8 cellular contexts compared by ENCODE assay signal in the genomic region with DNA sequence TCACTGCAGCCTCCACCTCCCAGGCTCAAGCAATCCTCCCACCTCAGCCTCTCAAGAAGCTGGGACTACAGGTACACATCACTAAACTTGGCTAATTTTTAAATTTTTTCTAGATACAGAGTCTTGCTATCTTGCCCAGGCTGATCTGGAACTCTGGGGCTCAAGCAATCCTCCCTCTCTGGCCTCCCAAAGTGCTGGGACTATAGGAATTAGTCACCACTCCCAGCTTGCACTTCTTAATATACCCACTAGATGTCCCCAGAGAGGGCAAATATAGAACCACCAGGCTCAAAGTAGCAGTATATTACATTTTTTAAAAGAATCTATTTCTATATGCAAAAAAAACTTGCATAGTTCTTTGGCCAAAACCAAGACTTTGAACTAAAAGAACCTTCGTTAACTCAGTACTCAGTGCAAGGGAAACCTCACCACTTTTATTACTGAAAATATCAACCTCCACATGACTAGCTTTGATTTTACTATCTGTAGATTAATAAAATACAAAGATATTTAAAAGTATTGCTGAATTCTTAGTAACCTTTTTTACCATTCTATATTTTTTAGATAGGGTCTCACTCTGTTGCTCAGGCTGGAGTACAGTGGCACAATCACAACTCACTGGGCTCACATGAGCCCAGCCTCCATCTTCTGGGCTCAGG. TPM values are rescaled to one million over a fixed set of nuclear protein-coding genes. Genes with fewer than 3 reads are reported as not detected.
DNase-seq lines count a peak whose midpoint lies in the region; ATAC-seq, FAIRE-seq and TF ChIP-seq lines count a peak whose summit lies in the region.

No MANE protein-coding gene starts in this region.

- H3K4me1 ChIP-seq in HCT116 (ENCODE audit: control insufficient read depth in 1 of 2, insufficient read depth in 2 of 2, low read length in 2 of 2) (peaks cover 9 to 20% of the 10 kb centered on the region in 2 experiments), left ventricle myocardium inferior (peaks cover 5% of the 10 kb centered on the region), gastrocnemius medialis (no peaks in the 10 kb centered on the region)

- H3K36me3 ChIP-seq in HCT116 (ENCODE audit: control insufficient read depth in 1 of 2, insufficient read depth in 2 of 2, low read length in 2 of 2): no peaks in the 10 kb centered on the region
- peaks cover 23% of the 10 kb centered on the region for H3K36me3 ChIP-seq in left ventricle myocardium inferior
- no peaks in the 10 kb centered on the region for H3K36me3 ChIP-seq in gastrocnemius medialis

- H4K20me1 ChIP-seq in HCT116 (ENCODE audit: insufficient read depth): no peaks in the 10 kb centered on the region

- no peak overlapping the region for H3K9ac ChIP-seq in HCT116 (ENCODE audit: low read length)

- RAD21 ChIA-PET in HCT116 (lab: Charles Lee; ENCODE audit: low non-redundant PET in 1 of 2, low total read pairs in 2 of 2, uncharacterized antibody in 2 of 2, unreplicated experiment in 2 of 2): interaction anchor here in 1 of 2 experiments (0.7 to 1.8 kb wide), 3 partner anchors 54 to 339 kb away, joined by 3 to 4 read pairs (median 4); no protein-coding TSS in a partner anchor

- in situ Hi-C loops in gastrocnemius medialis (cut with MboI; ENCODE audit: low sequenced_read_pairs in 4 of 4): loop anchor here in 2 of 4 donors (5.0 to 25.0 kb wide), 2 partner anchors 334 to 339 kb away; partner anchors contain the start of gene PRXL2C (in 1 of the 2)

- no peak overlapping the region for H2AFZ ChIP-seq in HCT116 (ENCODE audit: low read depth, low read length, poor library complexity, severe bottlenecking)

- TF ChIP-seq RAD21 in HCT116 (IDR thresholded peaks at IDR 0.05; ENCODE audit: low read depth): peak; percentile 83

- TF ChIP-seq CTCF in D721Med (IDR thresholded peaks at IDR 0.05; ENCODE audit: insufficient read depth, missing control alignments) (peak; percentile 70), HCT116 (IDR thresholded peaks at IDR 0.05 in 2 of 3, conservative IDR thresholded peaks at IDR 0.05 in 1 of 3; ENCODE audit: borderline replicate concordance in 1 of 3, insufficient read depth in 1 of 3, low read depth in 2 of 3, low read length in 2 of 3) (peak; percentile 70 to 77 (median 75); a peak in 5 of 6 replicates), left ventricle myocardium inferior (IDR thresholded peaks at IDR 0.05; ENCODE audit: borderline replicate concordance) (peak; percentile 92), gastrocnemius medialis (IDR thresholded peaks at IDR 0.05 in 4 of 5, conservative IDR thresholded peaks at IDR 0.05 in 1 of 5) (peak; percentile 41 to 80 (median 64))

- H3K27ac ChIP-seq in HCT116 (ENCODE audit: low read depth, low read length): no peak overlapping the region
- peak overlapping the region; percentile 6 for H3K27ac ChIP-seq in left ventricle myocardium inferior (replicated peaks)
- H3K27ac ChIP-seq in gastrocnemius medialis: no peak overlapping the region

- DNase-seq in D721Med (ENCODE audit: insufficient read length, low spot score) (peak; percentile 41), HCT116 (ENCODE audit: low read depth, low spot score) (no peak), RKO (ENCODE audit: low spot score) (peak; percentile 78), left ventricle myocardium inferior (no peak), gastrocnemius medialis (no peak)
- peak; percentile 23 for DNase-seq in activated naive CD8-positive, alpha-beta T cell treated with anti-CD3 and anti-CD28 coated beads, Interleukin-2, amount 50 U/mL, for 16 hours (ENCODE audit: low read depth, low spot score)

- POLR2A ChIA-PET in HCT116 (lab: Charles Lee): no interaction called here

- H3K79me2 ChIP-seq in HCT116 (ENCODE audit: insufficient read depth, low read length): no peaks in the 10 kb centered on the region

- no peak overlapping the region for H3K4me3 ChIP-seq in HCT116 (replicated peaks in 1 of 2; ENCODE audit: low read depth in 1 of 2, low read length in 2 of 2)
- no peak overlapping the region for H3K4me3 ChIP-seq in left ventricle myocardium inferior
- H3K4me3 ChIP-seq in gastrocnemius medialis: no peak overlapping the region

- intact Hi-C loops in HCT116 (cut with micrococcal nuclease): loop anchor here (5.0 to 10.0 kb wide), 3 partner anchors 324 to 527 kb away; partner anchors contain the start of gene ZNF782
- intact Hi-C loops in left ventricle myocardium inferior (cut with micrococcal nuclease): loop anchor here (10.0 kb wide), 1 partner anchor 337 kb away; no protein-coding TSS in a partner anchor
- intact Hi-C loops in gastrocnemius medialis (cut with DNase I; ENCODE audit: low total_unique reads): loop anchor here (5.0 to 10.0 kb wide), 2 partner anchors 237 to 339 kb away; no protein-coding TSS in a partner anchor

- no peak for TF ChIP-seq POLR2A in HCT116 (IDR thresholded peaks at IDR 0.05; ENCODE audit: borderline replicate concordance, extremely low read depth, insufficient read depth, insufficient read length)
- no peak for TF ChIP-seq POLR2A in gastrocnemius medialis (IDR thresholded peaks at IDR 0.05)

- H3K27me3 ChIP-seq in HCT116 (ENCODE audit: insufficient read depth, low read length) (no peaks in the 10 kb centered on the region), left ventricle myocardium inferior (ENCODE audit: low read depth) (no peaks in the 10 kb centered on the region), gastrocnemius medialis (no peaks in the 10 kb centered on the region)

- H3K9me3 ChIP-seq in HCT116 (ENCODE audit: control insufficient read depth in 1 of 2, insufficient read depth in 1 of 2, low read depth in 1 of 2, low read length in 2 of 2) (no peaks in the 10 kb centered on the region), left ventricle myocardium inferior (replicated peaks) (no peaks in the 10 kb centered on the region), gastrocnemius medialis (no peaks in the 10 kb centered on the region)

- FAIRE-seq in D721Med (lab: Jason Lieb, UNC): no peak

- CTCF ChIA-PET in HCT116 (lab: Charles Lee): interaction anchor here (0.8 to 2.0 kb wide), 6 partner anchors 11 to 347 kb away, joined by 3 to 13 read pairs (median 4); no protein-coding TSS in a partner anchor

- ATAC-seq in HCT116: peak; percentile 77
- ATAC-seq in gastrocnemius medialis: peak in 1 of 2 donors; percentile 70
- no peak for ATAC-seq in HG03460 (IDR thresholded peaks at IDR 0.05; ENCODE audit: unreplicated experiment)
- ATAC-seq in GM21576 (IDR thresholded peaks at IDR 0.05; ENCODE audit: unreplicated experiment): no peak

- no peak overlapping the region for H3K4me2 ChIP-seq in HCT116 (ENCODE audit: low read length)

- no TSS peak for BruUV-seq in HCT116 (replicated peaks; lab: Mats Ljungman, UMichigan)

- H3K9me2 ChIP-seq in HCT116 (ENCODE audit: insufficient read depth): no peaks in the 10 kb centered on the region

TF ChIP-seq in HCT116, 20 proteins besides CTCF, POLR2A, EP300 and RAD21:
- TF ChIP-seq, protein P1, sequence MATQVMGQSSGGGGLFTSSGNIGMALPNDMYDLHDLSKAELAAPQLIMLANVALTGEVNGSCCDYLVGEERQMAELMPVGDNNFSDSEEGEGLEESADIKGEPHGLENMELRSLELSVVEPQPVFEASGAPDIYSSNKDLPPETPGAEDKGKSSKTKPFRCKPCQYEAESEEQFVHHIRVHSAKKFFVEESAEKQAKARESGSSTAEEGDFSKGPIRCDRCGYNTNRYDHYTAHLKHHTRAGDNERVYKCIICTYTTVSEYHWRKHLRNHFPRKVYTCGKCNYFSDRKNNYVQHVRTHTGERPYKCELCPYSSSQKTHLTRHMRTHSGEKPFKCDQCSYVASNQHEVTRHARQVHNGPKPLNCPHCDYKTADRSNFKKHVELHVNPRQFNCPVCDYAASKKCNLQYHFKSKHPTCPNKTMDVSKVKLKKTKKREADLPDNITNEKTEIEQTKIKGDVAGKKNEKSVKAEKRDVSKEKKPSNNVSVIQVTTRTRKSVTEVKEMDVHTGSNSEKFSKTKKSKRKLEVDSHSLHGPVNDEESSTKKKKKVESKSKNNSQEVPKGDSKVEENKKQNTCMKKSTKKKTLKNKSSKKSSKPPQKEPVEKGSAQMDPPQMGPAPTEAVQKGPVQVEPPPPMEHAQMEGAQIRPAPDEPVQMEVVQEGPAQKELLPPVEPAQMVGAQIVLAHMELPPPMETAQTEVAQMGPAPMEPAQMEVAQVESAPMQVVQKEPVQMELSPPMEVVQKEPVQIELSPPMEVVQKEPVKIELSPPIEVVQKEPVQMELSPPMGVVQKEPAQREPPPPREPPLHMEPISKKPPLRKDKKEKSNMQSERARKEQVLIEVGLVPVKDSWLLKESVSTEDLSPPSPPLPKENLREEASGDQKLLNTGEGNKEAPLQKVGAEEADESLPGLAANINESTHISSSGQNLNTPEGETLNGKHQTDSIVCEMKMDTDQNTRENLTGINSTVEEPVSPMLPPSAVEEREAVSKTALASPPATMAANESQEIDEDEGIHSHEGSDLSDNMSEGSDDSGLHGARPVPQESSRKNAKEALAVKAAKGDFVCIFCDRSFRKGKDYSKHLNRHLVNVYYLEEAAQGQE (IDR thresholded peaks at IDR 0.05; ENCODE audit: low read depth): no peak
- no peak for TF ChIP-seq ZNF274 (IDR thresholded peaks at IDR 0.05; ENCODE audit: low read depth, low read length)
- no peak for TF ChIP-seq POLR2AphosphoS5 (IDR thresholded peaks at IDR 0.05; ENCODE audit: low read depth, low read length)
- TF ChIP-seq MAX (IDR thresholded peaks at IDR 0.05): no peak
- TF ChIP-seq SIN3A (IDR thresholded peaks at IDR 0.05; ENCODE audit: low read depth): no peak
- no peak for TF ChIP-seq ELF1 (IDR thresholded peaks at IDR 0.05; ENCODE audit: borderline replicate concordance, low read depth)
- TF ChIP-seq CEBPB (IDR thresholded peaks at IDR 0.05; ENCODE audit: low read depth): no peak
- TF ChIP-seq SP1 (IDR thresholded peaks at IDR 0.05; ENCODE audit: low read depth): no peak
- TF ChIP-seq YY1 (IDR thresholded peaks at IDR 0.05; ENCODE audit: extremely low read depth, insufficient replicate concordance, low read depth, low read length): no peak
- TF ChIP-seq TCF7L2 (IDR thresholded peaks at IDR 0.05; ENCODE audit: borderline replicate concordance, extremely low read depth, insufficient read depth, insufficient read length): no peak
- TF ChIP-seq ZFX (IDR thresholded peaks at IDR 0.05): no peak
- TF ChIP-seq EZH2phosphoT487 (IDR thresholded peaks at IDR 0.05; ENCODE audit: borderline replicate concordance): no peak
- no peak for TF ChIP-seq JUND (IDR thresholded peaks at IDR 0.05)

RNA-seq across cellular contexts. Expression of gene HSD17B3, which starts 25.8 kb away (rescaled TPM):
- total RNA-seq in HCT116 (2021; ENCODE audit: unreplicated experiment) (0.37 TPM), left ventricle myocardium inferior (1.4 TPM), gastrocnemius medialis (not detected)
- 0.17 and 0.20 TPM in 2 replicates for polyA plus RNA-seq in HCT116 (2012)

RNA-seq across cellular contexts. Expression of gene SLC35D2, which starts 55.7 kb away (rescaled TPM):
- total RNA-seq in HCT116 (2021; ENCODE audit: unreplicated experiment): 32.5 TPM
- 23.2 and 27.6 TPM in 2 replicates for polyA plus RNA-seq in HCT116 (2012)
- total RNA-seq in left ventricle myocardium inferior: 13.9 TPM
- 1 to 10 TPM; 3.0 to 9.0 (median 6.8) TPM for total RNA-seq in gastrocnemius medialis

Comparison
In these comparisons a context has a peak if more than half of its experiments do, and no peak if none do; other contexts are left out.
1. DNase-seq: peak in D721Med (single experiment), RKO (single experiment) and activated naive CD8-positive, alpha-beta T cell treated with anti-CD3 and anti-CD28 coated beads, Interleukin-2, amount 50 U/mL, for 16 hours (single experiment); none in HCT116 (single experiment), left ventricle myocardium inferior (single experiment) and gastrocnemius medialis (0 of 2).
2. Peak in every context shown above with its lines, with median percentiles within 50 percentile points of each other: CTCF ChIP-seq.